In the genomic region with DNA sequence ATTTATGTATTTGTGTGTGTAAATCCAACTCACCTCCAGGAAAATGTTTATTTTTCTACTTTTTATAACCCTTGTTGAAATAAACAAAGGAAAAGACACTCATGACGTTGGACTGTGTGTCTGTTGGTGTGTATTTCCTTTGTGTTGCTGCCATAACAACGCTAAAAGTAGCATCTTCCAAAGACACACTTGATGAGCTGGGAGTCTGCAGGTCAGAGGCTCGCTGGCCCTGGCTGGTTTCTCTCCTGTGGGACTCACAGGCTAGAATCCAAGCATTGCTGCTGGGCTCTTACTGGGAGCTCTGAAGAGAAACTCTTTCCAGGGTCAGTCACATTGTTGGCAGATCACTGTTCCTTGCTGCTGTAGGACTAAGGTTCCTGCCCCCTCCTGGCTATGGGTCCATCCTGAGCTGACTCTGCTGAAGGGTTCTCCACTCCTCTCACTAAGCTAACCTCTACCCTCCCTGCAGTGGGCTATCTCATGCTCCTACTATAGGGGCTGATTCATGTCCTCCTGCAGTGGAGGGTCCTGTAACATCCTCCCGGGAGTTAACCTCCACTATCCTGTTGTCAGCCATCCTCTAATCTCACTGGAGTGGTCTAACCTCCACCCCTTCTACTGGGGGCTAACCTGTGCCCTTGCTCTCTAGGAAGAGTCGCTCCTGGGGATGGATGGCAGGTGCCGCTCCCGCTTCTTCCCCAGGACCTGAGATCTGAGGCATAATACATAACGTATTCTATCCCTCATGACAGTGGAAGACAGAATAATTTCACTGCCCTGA, we compare ENCODE assay signal across 33 cellular contexts. TPM values are rescaled to one million over a fixed set of nuclear protein-coding genes. Genes with fewer than 3 reads are reported as not detected.
A peak's percentile ranks its signal among the peaks of the same experiment; 100 is the strongest.
DNase-seq lines count a peak whose midpoint lies in the region; ATAC-seq and TF ChIP-seq lines count a peak whose summit lies in the region.
"Had no signal": no experiment of that assay in that cellular context is flagged by ENCODE, and none has a peak within 500 bp of the region (broad histone marks: within the 10 kb centered on the region; RNA-seq: fewer than 3 reads in every experiment).

No MANE protein-coding gene starts in this region.

- WGBS in SK-N-SH (ENCODE audit: low lambda C conversion rate): 45% methylated on average over 8 of the region's 8 CpGs

- no peak overlapping the region for H2AFZ ChIP-seq in SK-N-SH (ENCODE audit: low read depth)

- no peak for TF ChIP-seq EP300 in SK-N-SH (IDR thresholded peaks at IDR 0.05; ENCODE audit: borderline replicate concordance in 1 of 2, low read depth in 1 of 2, low read length in 1 of 2)

- POLR2A ChIA-PET in SK-N-SH (lab: Yijun Ruan, JAX): no interaction called here

- H3K27ac ChIP-seq in SK-N-SH (ENCODE audit: low read depth in 2 of 2, low read length in 1 of 2): no peak overlapping the region
- no peak overlapping the region for H3K27ac ChIP-seq in upper lobe of right lung
- H3K27ac ChIP-seq: body of pancreas, dorsolateral prefrontal cortex, ovary, spleen, WERI-Rb-1 had no signal

- no peaks in the 10 kb centered on the region for H3K9me3 Mint-ChIP-seq in activated T-helper 2 cell treated with anti-CD3 and anti-CD28 coated beads, Interferon-gamma antibody, Interleukin-2, Interleukin-4, amounts not matched to agents 10 μg/mL and 5 μg/mL and 100 μg/mL, durations not matched to agents 14 hours and 24 hours and 36 hours
- H3K9me3 Mint-ChIP-seq: natural killer cell treated with Interleukin-12 subunit alpha and Interleukin-12 subunit beta and Interleukin-15 and Interleukin-18, amount 100 ng/mL, for 72 hours had no signal

- ATAC-seq in SK-N-SH treated with all-trans-retinoic acid at 6 μM for 48 hours (peak; percentile 29; the same call in 1 of the 3 replicates), upper lobe of right lung (no peak), HG02678 (IDR thresholded peaks at IDR 0.05; ENCODE audit: unreplicated experiment) (no peak)
- ATAC-seq: body of pancreas; GM12878; natural killer cell treated with Interleukin-12 subunit alpha and Interleukin-12 subunit beta and Interleukin-15 and Interleukin-18, amount 100 ng/mL, for 72 hours had no signal

- no peaks in the 10 kb centered on the region for H3K4me1 ChIP-seq in SK-N-SH (ENCODE audit: control insufficient read depth in 1 of 2, insufficient read depth in 2 of 2, low read depth in 1 of 2, low read length in 1 of 2)
- no peaks in the 10 kb centered on the region for H3K4me1 ChIP-seq in upper lobe of right lung
- H3K4me1 ChIP-seq: body of pancreas had no signal

- TF ChIP-seq CTCF in SK-N-SH (IDR thresholded peaks at IDR 0.05) (no peak), fibroblast of pulmonary artery (IDR thresholded peaks at IDR 0.05; ENCODE audit: low read length, missing control alignments) (no peak), upper lobe of right lung (IDR thresholded peaks at IDR 0.05) (no peak)

- H3K36me3 Mint-ChIP-seq in activated T-helper 2 cell treated with anti-CD3 and anti-CD28 coated beads, Interferon-gamma antibody, Interleukin-2, Interleukin-4, amounts not matched to agents 10 μg/mL and 5 μg/mL and 100 μg/mL, durations not matched to agents 14 hours and 24 hours and 36 hours (ENCODE audit: low read depth): no peaks in the 10 kb centered on the region
- H3K36me3 Mint-ChIP-seq: natural killer cell treated with Interleukin-12 subunit alpha and Interleukin-12 subunit beta and Interleukin-15 and Interleukin-18, amount 100 ng/mL, for 72 hours had no signal

- no peak for TF ChIP-seq RAD21 in SK-N-SH (IDR thresholded peaks at IDR 0.05; ENCODE audit: low read length)

- H3K4me2 ChIP-seq in SK-N-SH: no peak overlapping the region

- H3K79me2 ChIP-seq in SK-N-SH (ENCODE audit: insufficient read depth): no peaks in the 10 kb centered on the region

- intact Hi-C loops in upper lobe of right lung (cut with DNase I): no loop called here
- intact Hi-C loops in activated T-helper 2 cell treated with anti-CD3 and anti-CD28 coated beads, Interferon-gamma antibody, Interleukin-2, Interleukin-4, amounts not matched to agents 10 μg/mL and 5 μg/mL and 100 μg/mL, durations not matched to agents 14 hours and 24 hours and 36 hours (cut with micrococcal nuclease): no loop called here

- H3K27me3 Mint-ChIP-seq in activated T-helper 2 cell treated with anti-CD3 and anti-CD28 coated beads, Interferon-gamma antibody, Interleukin-2, Interleukin-4, amounts not matched to agents 10 μg/mL and 5 μg/mL and 100 μg/mL, durations not matched to agents 14 hours and 24 hours and 36 hours (ENCODE audit: low read depth): peaks cover 11% of the 10 kb centered on the region

- no peak overlapping the region for H3K27ac Mint-ChIP-seq in activated T-helper 2 cell treated with anti-CD3 and anti-CD28 coated beads, Interferon-gamma antibody, Interleukin-2, Interleukin-4, amounts not matched to agents 10 μg/mL and 5 μg/mL and 100 μg/mL, durations not matched to agents 14 hours and 24 hours and 36 hours
- H3K27ac Mint-ChIP-seq: natural killer cell treated with Interleukin-12 subunit alpha and Interleukin-12 subunit beta and Interleukin-15 and Interleukin-18, amount 100 ng/mL, for 72 hours had no signal

- H3K4me1 Mint-ChIP-seq in activated T-helper 2 cell treated with anti-CD3 and anti-CD28 coated beads, Interferon-gamma antibody, Interleukin-2, Interleukin-4, amounts not matched to agents 10 μg/mL and 5 μg/mL and 100 μg/mL, durations not matched to agents 14 hours and 24 hours and 36 hours (ENCODE audit: low read depth): no peaks in the 10 kb centered on the region

- H3K9me3 ChIP-seq in SK-N-SH (no peaks in the 10 kb centered on the region), upper lobe of right lung (no peaks in the 10 kb centered on the region)
- H3K9me3 ChIP-seq: body of pancreas, ovary, spleen had no signal

- CTCF ChIA-PET in SK-N-SH (lab: Yijun Ruan, JAX): no interaction called here

- no peaks in the 10 kb centered on the region; the same call in 1 of the 2 replicates for H3K27me3 ChIP-seq in SK-N-SH (ENCODE audit: insufficient read depth)
- H3K27me3 ChIP-seq in upper lobe of right lung: peaks cover 8% of the 10 kb centered on the region
- H3K27me3 ChIP-seq: body of pancreas, ovary had no signal

- H3K36me3 ChIP-seq in SK-N-SH (replicated peaks in 1 of 2; ENCODE audit: control insufficient read depth in 1 of 2, insufficient read depth in 2 of 2, low read length in 1 of 2) (no peaks in the 10 kb centered on the region), upper lobe of right lung (no peaks in the 10 kb centered on the region)
- H3K36me3 ChIP-seq: ovary, spleen, WERI-Rb-1 had no signal

- H3K9me2 ChIP-seq in SK-N-SH: no peaks in the 10 kb centered on the region

- no peaks in the 10 kb centered on the region for H4K20me1 ChIP-seq in SK-N-SH (ENCODE audit: insufficient read depth)

- DNase-seq in SK-N-SH: no peak
- peak; percentile 20 for DNase-seq in NCI-H2196 (lab: John Stamatoyannopoulos, UW; ENCODE audit: unreplicated experiment)
- peak; percentile 10 for DNase-seq in fibroblast of pulmonary artery (ENCODE audit: low read depth)
- DNase-seq in upper lobe of right lung: peak; percentile 21
- no peak for DNase-seq in activated T-helper 2 cell treated with anti-CD3 and anti-CD28 coated beads, Interferon-gamma antibody, Interleukin-2, Interleukin-4, amounts not matched to agents 10 μg/mL and 5 μg/mL and 100 μg/mL, durations not matched to agents 14 hours and 24 hours and 36 hours (ENCODE audit: low spot score)
- no peak for DNase-seq in HCEC 1CT
- DNase-seq: activated CD4-positive, alpha-beta T cell treated with anti-CD3 and anti-CD28 coated beads for 48 hours; activated naive CD4-positive, alpha-beta T cell; activated T-cell treated with anti-CD3 and anti-CD28 coated beads, Interleukin-2, amount 50 U/mL, for 48 hours; body of pancreas; DND-41; dorsolateral prefrontal cortex; NCI-H1105 treated with DMSO at 0.1 percent for 48 hours; NCI-H2081; NCI-H510A; ovary; SHP77; spleen; stimulated activated CD4-positive, alpha-beta T cell treated with anti-CD3 and anti-CD28 coated beads, Interleukin-2, amount 100 ng/mL, for 48 hours; SW 1271; T-helper 9 cell; trophoblast cell; WERI-Rb-1 had no signal

- H3F3A ChIP-seq in SK-N-SH (replicated peaks; ENCODE audit: insufficient read depth): no peaks in the 10 kb centered on the region

- H3K4me3 ChIP-seq in SK-N-SH (ENCODE audit: low read depth in 2 of 2, low read length in 1 of 2) (no peak overlapping the region), fibroblast of pulmonary artery (replicated peaks; ENCODE audit: low read depth, low read length) (no peak overlapping the region), upper lobe of right lung (no peak overlapping the region)
- H3K4me3 ChIP-seq: body of pancreas, dorsolateral prefrontal cortex, GM12878, ovary, spleen had no signal

- no peak overlapping the region for H3K4me3 Mint-ChIP-seq in activated T-helper 2 cell treated with anti-CD3 and anti-CD28 coated beads, Interferon-gamma antibody, Interleukin-2, Interleukin-4, amounts not matched to agents 10 μg/mL and 5 μg/mL and 100 μg/mL, durations not matched to agents 14 hours and 24 hours and 36 hours (ENCODE audit: low read depth)
- H3K4me3 Mint-ChIP-seq: natural killer cell treated with Interleukin-12 subunit alpha and Interleukin-12 subunit beta and Interleukin-15 and Interleukin-18, amount 100 ng/mL, for 72 hours had no signal

- H3K9ac ChIP-seq in SK-N-SH: no peak overlapping the region

RNA-seq across cellular contexts. Expression of gene IFNL2, which starts 2.1 kb away (rescaled TPM):
- not detected in 2 replicates for polyA plus RNA-seq in SK-N-SH (2012; rRNA removed)
- polyA plus RNA-seq in SK-N-SH (2012; cell fraction: cytosol; rRNA removed): not detected in 2 replicates
- not detected in 2 replicates for polyA plus RNA-seq in SK-N-SH (2012; cell fraction: nucleus; rRNA removed)
- not detected for total RNA-seq in upper lobe of right lung
- not detected in 2 replicates for total RNA-seq in activated T-helper 2 cell treated with anti-CD3 and anti-CD28 coated beads, Interferon-gamma antibody, Interleukin-2, Interleukin-4, amounts not matched to agents 10 μg/mL and 5 μg/mL and 100 μg/mL, durations not matched to agents 14 hours and 24 hours and 36 hours
- total RNA-seq: A673; body of pancreas; dorsolateral prefrontal cortex; endothelial cell of umbilical vein; glomerular endothelial cell; GM12878; lower leg skin; mononuclear cell; natural killer cell treated with Interleukin-12 subunit alpha and Interleukin-12 subunit beta and Interleukin-15 and Interleukin-18, amount 100 ng/mL, for 72 hours; ovary; spleen had no signal
- polyA plus RNA-seq: endothelial cell of umbilical vein, keratinocyte, ovary, spleen had no signal

RNA-seq across cellular contexts. Expression of gene IFNL4, which starts 21.6 kb away (rescaled TPM):
- polyA plus RNA-seq in SK-N-SH (2012; rRNA removed): not detected in 2 replicates
- not detected in 2 replicates for polyA plus RNA-seq in SK-N-SH (2012; cell fraction: cytosol; rRNA removed)
- polyA plus RNA-seq in SK-N-SH (2012; cell fraction: nucleus; rRNA removed): not detected in 2 replicates
- total RNA-seq in upper lobe of right lung: not detected
- not detected in 2 replicates for total RNA-seq in activated T-helper 2 cell treated with anti-CD3 and anti-CD28 coated beads, Interferon-gamma antibody, Interleukin-2, Interleukin-4, amounts not matched to agents 10 μg/mL and 5 μg/mL and 100 μg/mL, durations not matched to agents 14 hours and 24 hours and 36 hours
- total RNA-seq: A673; body of pancreas; endothelial cell of umbilical vein; glomerular endothelial cell; GM12878; lower leg skin; natural killer cell treated with Interleukin-12 subunit alpha and Interleukin-12 subunit beta and Interleukin-15 and Interleukin-18, amount 100 ng/mL, for 72 hours; spleen had no signal
- polyA plus RNA-seq: endothelial cell of umbilical vein, GM12878, keratinocyte, ovary, spleen had no signal

RNA-seq across cellular contexts. Expression of gene IFNL3, which starts 25.5 kb away (rescaled TPM):
- not detected in 2 replicates for polyA plus RNA-seq in SK-N-SH (2012; rRNA removed)
- not detected in 2 replicates for polyA plus RNA-seq in SK-N-SH (2012; cell fraction: cytosol; rRNA removed)
- polyA plus RNA-seq in SK-N-SH (2012; cell fraction: nucleus; rRNA removed): not detected in 2 replicates
- not detected for total RNA-seq in upper lobe of right lung
- total RNA-seq in activated T-helper 2 cell treated with anti-CD3 and anti-CD28 coated beads, Interferon-gamma antibody, Interleukin-2, Interleukin-4, amounts not matched to agents 10 μg/mL and 5 μg/mL and 100 μg/mL, durations not matched to agents 14 hours and 24 hours and 36 hours: not detected in 2 replicates
- total RNA-seq: A673; body of pancreas; endothelial cell of umbilical vein; glomerular endothelial cell; GM12878; lower leg skin; mononuclear cell; natural killer cell treated with Interleukin-12 subunit alpha and Interleukin-12 subunit beta and Interleukin-15 and Interleukin-18, amount 100 ng/mL, for 72 hours; ovary; spleen had no signal
- polyA plus RNA-seq: endothelial cell of umbilical vein, GM12878, keratinocyte, ovary, spleen had no signal

RNA-seq across cellular contexts. Expression of gene IFNL1, which starts 25.9 kb away (rescaled TPM):
- polyA plus RNA-seq in SK-N-SH (2012; rRNA removed): not detected in 2 replicates
- not detected in 2 replicates for polyA plus RNA-seq in SK-N-SH (2012; cell fraction: cytosol; rRNA removed)
- polyA plus RNA-seq in SK-N-SH (2012; cell fraction: nucleus; rRNA removed): not detected in 2 replicates
- not detected for total RNA-seq in upper lobe of right lung
- total RNA-seq in activated T-helper 2 cell treated with anti-CD3 and anti-CD28 coated beads, Interferon-gamma antibody, Interleukin-2, Interleukin-4, amounts not matched to agents 10 μg/mL and 5 μg/mL and 100 μg/mL, durations not matched to agents 14 hours and 24 hours and 36 hours: not detected in 2 replicates
- total RNA-seq: A673, body of pancreas, dorsolateral prefrontal cortex, endothelial cell of umbilical vein, glomerular endothelial cell, GM12878, lower leg skin, mononuclear cell, ovary, spleen had no signal
- polyA plus RNA-seq: endothelial cell of umbilical vein, GM12878, keratinocyte, ovary, spleen had no signal

RNA-seq across cellular contexts. Expression of gene LRFN1, which starts 50.4 kb away (rescaled TPM):
- polyA plus RNA-seq in SK-N-SH (2012; rRNA removed): 0.80 and 2.7 TPM in 2 replicates
- polyA plus RNA-seq in SK-N-SH (2012; cell fraction: cytosol; rRNA removed): 1.3 and 2.0 TPM in 2 replicates
- 1.9 and 2.6 TPM in 2 replicates for polyA plus RNA-seq in SK-N-SH (2012; cell fraction: nucleus; rRNA removed)
- 2.2 TPM for total RNA-seq in upper lobe of right lung
- total RNA-seq in activated T-helper 2 cell treated with anti-CD3 and anti-CD28 coated beads, Interferon-gamma antibody, Interleukin-2, Interleukin-4, amounts not matched to agents 10 μg/mL and 5 μg/mL and 100 μg/mL, durations not matched to agents 14 hours and 24 hours and 36 hours: 4.4 and 4.5 TPM in 2 replicates

Comparison
In these comparisons a context has a peak if more than half of its experiments do, and no peak if none do; other contexts are left out.
1. DNase-seq: peak in NCI-H2196 (single experiment), fibroblast of pulmonary artery (single experiment) and upper lobe of right lung (single experiment); none in SK-N-SH (single experiment), activated T-helper 2 cell treated with anti-CD3 and anti-CD28 coated beads, Interferon-gamma antibody, Interleukin-2, Interleukin-4, amounts not matched to agents 10 μg/mL and 5 μg/mL and 100 μg/mL, durations not matched to agents 14 hours and 24 hours and 36 hours (single experiment) and HCEC 1CT (single experiment).